ENCODE assay signal across 11 cellular contexts in the genomic region with DNA sequence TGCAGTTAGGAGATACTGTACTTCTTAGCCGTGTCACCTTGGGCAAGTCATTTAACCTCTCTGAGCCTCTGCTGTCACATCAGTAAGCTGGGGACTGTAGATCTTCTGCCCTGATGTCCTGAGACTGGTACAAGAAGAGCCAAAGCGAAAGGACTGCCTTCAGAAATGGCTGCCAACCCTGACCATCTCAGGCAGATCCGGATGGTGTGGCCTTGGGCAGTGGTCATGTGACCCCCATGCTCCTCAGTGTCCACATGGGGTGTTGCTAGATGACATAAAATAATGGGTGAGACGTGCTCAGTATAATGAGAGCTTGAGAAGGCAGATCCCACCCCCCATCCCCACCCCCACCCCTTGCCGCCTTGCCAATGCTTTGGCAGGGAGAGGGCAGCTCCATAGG.
A peak's percentile ranks its signal among the peaks of the same experiment; 100 is the strongest.
DNase-seq lines count a peak whose midpoint lies in the region; ATAC-seq, FAIRE-seq and TF ChIP-seq lines count a peak whose summit lies in the region.
"Had no signal": no experiment of that assay in that cellular context is flagged by ENCODE, and none has a peak within 500 bp of the region (broad histone marks: within the 10 kb centered on the region; RNA-seq: fewer than 3 reads in every experiment).

No MANE protein-coding gene starts in this region.

- H3K4me2 ChIP-seq in astrocyte (ENCODE audit: low read length) (peak overlapping the region; percentile 57), neuronal stem cell (ENCODE audit: insufficient read depth, low read length, poor library complexity, severe bottlenecking) (peak overlapping the region; percentile 2)

- H4K91ac ChIP-seq in neuronal stem cell (ENCODE audit: low read depth, low read length, poor library complexity), result no peak overlapping the region

- H3K4me3 Mint-ChIP-seq in astrocyte (ENCODE audit: unreplicated experiment), result no peak overlapping the region
- H3K4me3 Mint-ChIP-seq: natural killer cell treated with Interleukin-12 subunit alpha and Interleukin-12 subunit beta and Interleukin-15 and Interleukin-18, amount 100 ng/mL, for 72 hours had no signal

- no peak for DNase-seq in astrocyte (ENCODE audit: low read depth)
- peak; percentile 42 for DNase-seq in globus pallidus (ENCODE audit: low spot score)
- DNase-seq in neuronal stem cell (ENCODE audit: low spot score), result no peak
- DNase-seq in upper lobe of left lung, result no peak
- no peak for DNase-seq in GM10248 (ENCODE audit: extremely low spot score)
- DNase-seq in NCI-H446 treated with DMSO at 0.1 percent for 48 hours (lab: John Stamatoyannopoulos, UW), result no peak
- DNase-seq: amniotic stem cell, Caco-2, NCI-H524 treated with DMSO at 0.1 percent for 48 hours had no signal

- TF ChIP-seq POLR2A in upper lobe of left lung (IDR thresholded peaks at IDR 0.05), result no peak

- no peak overlapping the region for H4K8ac ChIP-seq in neuronal stem cell (ENCODE audit: low read depth, low read length)

- POLR2A ChIA-PET in GM10248 (lab: Yijun Ruan, JAX), result no interaction called here

- H3K27ac ChIP-seq in astrocyte (ENCODE audit: low read depth, low read length) (no peak overlapping the region), neuronal stem cell (replicated peaks; ENCODE audit: low read length) (no peak overlapping the region), upper lobe of left lung (peak overlapping the region; percentile 75 to 83 (median 81))

- H4K20me1 ChIP-seq in astrocyte (ENCODE audit: insufficient read depth, low read length), result no peaks in the 10 kb centered on the region

- H3K79me1 ChIP-seq in neuronal stem cell (ENCODE audit: low read depth, low read length), result peaks cover 2% of the 10 kb centered on the region

- TF ChIP-seq CTCF in astrocyte (IDR thresholded peaks at IDR 0.05; ENCODE audit: insufficient read depth, low read depth, low read length) (no peak), upper lobe of left lung (IDR thresholded peaks at IDR 0.05) (no peak), GM10248 (IDR thresholded peaks at IDR 0.05; ENCODE audit: control extremely low read depth, extremely low read depth, low read depth, missing control alignments) (no peak)

- CTCF ChIA-PET in GM10248 (lab: Yijun Ruan, JAX), result no interaction called here

- H3K9me3 ChIP-seq in astrocyte (ENCODE audit: insufficient read depth, low read depth, low read length) (no peaks in the 10 kb centered on the region), neuronal stem cell (replicated peaks in 1 of 2; ENCODE audit: control insufficient read depth in 2 of 2, insufficient read depth in 1 of 2, low read depth in 1 of 2, low read length in 2 of 2) (no peaks in the 10 kb centered on the region), upper lobe of left lung (no peaks in the 10 kb centered on the region)
- H3K9me3 ChIP-seq: Caco-2 had no signal

- no peak overlapping the region for H3K27ac Mint-ChIP-seq in astrocyte (ENCODE audit: unreplicated experiment)
- H3K27ac Mint-ChIP-seq: natural killer cell treated with Interleukin-12 subunit alpha and Interleukin-12 subunit beta and Interleukin-15 and Interleukin-18, amount 100 ng/mL, for 72 hours had no signal

- WGBS in neuronal stem cell (ENCODE audit: extremely low coverage in 2 of 2, insufficient read length in 2 of 2, insufficient replicate concordance in 1 of 2), 2 donors, result no CpG with 5 or more reads among the region's 5 CpGs
- 71% methylated on average over 5 of the region's 5 CpGs; no CpG with 5 or more reads in 1 of the 2 donors for WGBS in upper lobe of left lung, 2 donors

- no peak overlapping the region for H3K9ac ChIP-seq in astrocyte (ENCODE audit: low read length)
- H3K9ac ChIP-seq in neuronal stem cell (ENCODE audit: low read depth, low read length, poor library complexity), result no peak overlapping the region

- no peak overlapping the region for H3K14ac ChIP-seq in neuronal stem cell (ENCODE audit: low read length)

- no peak overlapping the region for H3K4me3 ChIP-seq in astrocyte (ENCODE audit: insufficient read depth, low read depth, low read length)
- no peak overlapping the region for H3K4me3 ChIP-seq in neuronal stem cell (ENCODE audit: low read length in 2 of 2)
- no peak overlapping the region for H3K4me3 ChIP-seq in upper lobe of left lung

- H2BK120ac ChIP-seq in neuronal stem cell (ENCODE audit: low read depth, low read length), result no peak overlapping the region

- no peaks in the 10 kb centered on the region for H3K9me3 Mint-ChIP-seq in astrocyte (ENCODE audit: unreplicated experiment)
- H3K9me3 Mint-ChIP-seq: natural killer cell treated with Interleukin-12 subunit alpha and Interleukin-12 subunit beta and Interleukin-15 and Interleukin-18, amount 100 ng/mL, for 72 hours had no signal

- no peak for FAIRE-seq in astrocyte (lab: Jason Lieb, UNC)

- H3K36me3 ChIP-seq in astrocyte (ENCODE audit: insufficient read depth, low read length), result no peaks in the 10 kb centered on the region
- H3K36me3 ChIP-seq in neuronal stem cell (replicated peaks in 1 of 2; ENCODE audit: control insufficient read depth in 2 of 2, insufficient read depth in 2 of 2, low read length in 2 of 2), result no peaks in the 10 kb centered on the region
- H3K36me3 ChIP-seq in upper lobe of left lung, result no peaks in the 10 kb centered on the region

- no peak overlapping the region for H3K4ac ChIP-seq in neuronal stem cell (ENCODE audit: low read length)

- TF ChIP-seq EP300 in upper lobe of left lung (IDR thresholded peaks at IDR 0.05), result no peak

- H3K27me3 ChIP-seq in astrocyte (ENCODE audit: insufficient read depth, low read length), result no peaks in the 10 kb centered on the region
- H3K27me3 ChIP-seq in neuronal stem cell (ENCODE audit: control insufficient read depth in 3 of 3, insufficient read depth in 3 of 3, low read depth in 1 of 3, low read length in 3 of 3), result no peaks in the 10 kb centered on the region
- H3K27me3 ChIP-seq in upper lobe of left lung, result no peaks in the 10 kb centered on the region

- ATAC-seq in upper lobe of left lung (ENCODE audit: low FRiP score in 2 of 2), result peak in 1 of 2 donors; percentile 1
- no peak for ATAC-seq in GM18511 (IDR thresholded peaks at IDR 0.05; ENCODE audit: unreplicated experiment)
- ATAC-seq: natural killer cell treated with Interleukin-12 subunit alpha and Interleukin-12 subunit beta and Interleukin-15 and Interleukin-18, amount 100 ng/mL, for 72 hours had no signal

- no peak overlapping the region for H2AFZ ChIP-seq in astrocyte (ENCODE audit: low read depth, low read length)
- no peak overlapping the region for H2AFZ ChIP-seq in neuronal stem cell (ENCODE audit: low read length)

- H3K79me2 ChIP-seq in astrocyte (ENCODE audit: insufficient read depth, low read length), result no peaks in the 10 kb centered on the region

- H3K4me1 Mint-ChIP-seq in astrocyte (ENCODE audit: low read depth, unreplicated experiment), result peaks cover 6% of the 10 kb centered on the region

- H3K18ac ChIP-seq in neuronal stem cell (ENCODE audit: low read length), result peak overlapping the region; percentile 76

- H3K23ac ChIP-seq in neuronal stem cell (ENCODE audit: low read depth, low read length, poor library complexity), result peak overlapping the region; percentile 20

- no peak overlapping the region for H2AK5ac ChIP-seq in neuronal stem cell (ENCODE audit: low read depth, low read length)

- H3K4me1 ChIP-seq in astrocyte (ENCODE audit: insufficient read depth, low read length), result peaks cover 33% of the 10 kb centered on the region
- H3K4me1 ChIP-seq in neuronal stem cell (ENCODE audit: control insufficient read depth in 2 of 2, insufficient read depth in 1 of 2, low read depth in 1 of 2, low read length in 2 of 2), result peaks cover 8 to 27% of the 10 kb centered on the region in 2 donors
- peaks cover 9 to 22% (median 17%) of the 10 kb centered on the region in 4 donors for H3K4me1 ChIP-seq in upper lobe of left lung
- H3K4me1 ChIP-seq: Caco-2 had no signal

- no peak overlapping the region for H2BK12ac ChIP-seq in neuronal stem cell (ENCODE audit: low read length)

- H2BK5ac ChIP-seq in neuronal stem cell (ENCODE audit: low read length), result no peak overlapping the region

- H3K27me3 Mint-ChIP-seq in astrocyte (ENCODE audit: low read depth, unreplicated experiment), result no peaks in the 10 kb centered on the region

- H2BK15ac ChIP-seq in neuronal stem cell (ENCODE audit: low read length), result no peak overlapping the region

- H3K36me3 Mint-ChIP-seq in astrocyte (ENCODE audit: low read depth, unreplicated experiment), result no peaks in the 10 kb centered on the region
- H3K36me3 Mint-ChIP-seq: natural killer cell treated with Interleukin-12 subunit alpha and Interleukin-12 subunit beta and Interleukin-15 and Interleukin-18, amount 100 ng/mL, for 72 hours had no signal

Comparison
In these comparisons a context has a peak if more than half of its experiments do, and no peak if none do; other contexts are left out.
1. H3K27ac ChIP-seq: peak in upper lobe of left lung (4 of 4); none in astrocyte (single experiment) and neuronal stem cell (single experiment).